ENCODE assay signal across 8 cellular contexts in genomic region chr20:40990542-40991120, GRCh38. TPM values are rescaled to one million over a fixed set of nuclear protein-coding genes. Genes with fewer than 3 reads are reported as not detected.
DNase-seq lines count a peak whose midpoint lies in the region; FAIRE-seq and TF ChIP-seq lines count a peak whose summit lies in the region.

No MANE protein-coding gene starts in this region.

- H3K27ac Mint-ChIP-seq in HFFc6, result peak overlapping the region; percentile 70
- peak overlapping the region; percentile 71 for H3K27ac Mint-ChIP-seq in activated naive CD4-positive, alpha-beta T cell treated with anti-CD3 and anti-CD28 coated beads, Interleukin-2, amount 10 ng/mL, durations not matched to agents 7 days and 5 days

- H3K36me3 Mint-ChIP-seq in HFFc6 (ENCODE audit: low read depth), result no peaks in the 10 kb centered on the region
- H3K36me3 Mint-ChIP-seq in activated naive CD4-positive, alpha-beta T cell treated with anti-CD3 and anti-CD28 coated beads, Interleukin-2, amount 10 ng/mL, durations not matched to agents 7 days and 5 days, result no peaks in the 10 kb centered on the region

- H4K8ac ChIP-seq in trophoblast cell (ENCODE audit: low read depth, low read length), result peak overlapping the region; percentile 70

- H4K12ac ChIP-seq in trophoblast cell (ENCODE audit: low read depth, low read length), result no peak overlapping the region

- H3K4me3 Mint-ChIP-seq in HFFc6, result peak overlapping the region; percentile 2; the same call in 1 of the 2 replicates
- no peak overlapping the region for H3K4me3 Mint-ChIP-seq in activated naive CD4-positive, alpha-beta T cell treated with anti-CD3 and anti-CD28 coated beads, Interleukin-2, amount 10 ng/mL, durations not matched to agents 7 days and 5 days

- DNase-seq in GM03348 (ENCODE audit: low spot score) (peak; percentile 93), HFFc6 (peak; percentile 91), NCI-H1048 (lab: John Stamatoyannopoulos, UW) (peak; percentile 3), SK-N-DZ (ENCODE audit: low spot score) (peak; percentile 87), glomerular endothelial cell (ENCODE audit: extremely low read depth, low read depth, low spot score) (peak; percentile 75), trophoblast cell (peak; percentile 88 to 91), urothelium cell line (ENCODE audit: low spot score) (peak; percentile 88)
- peak; percentile 80 for DNase-seq in activated naive CD4-positive, alpha-beta T cell treated with anti-CD3 and anti-CD28 coated beads, Interleukin-2, amount 10 ng/mL, durations not matched to agents 7 days and 5 days

- peak overlapping the region; percentile 77 for H2AFZ ChIP-seq in trophoblast cell (ENCODE audit: insufficient read depth, low read length, poor library complexity)

- H3K4me2 ChIP-seq in trophoblast cell (ENCODE audit: low read length), result no peak overlapping the region

- H2BK120ac ChIP-seq in trophoblast cell (ENCODE audit: insufficient read depth, low read length, poor library complexity), result peak overlapping the region; percentile 51

- peak; percentile 87 for TF ChIP-seq CTCF in HFFc6 (IDR thresholded peaks at IDR 0.05)

- H2AK5ac ChIP-seq in trophoblast cell (ENCODE audit: low read length), result no peak overlapping the region

- no peak overlapping the region for H3K27ac ChIP-seq in trophoblast cell (ENCODE audit: low read depth, low read length)

- FAIRE-seq in urothelium cell line (lab: Jason Lieb, UNC), result no peak

- peaks cover 4% of the 10 kb centered on the region for H3K79me1 ChIP-seq in trophoblast cell (ENCODE audit: low read length)

- H3K23ac ChIP-seq in trophoblast cell (ENCODE audit: low read length), result no peak overlapping the region

- no peak overlapping the region for H3K4ac ChIP-seq in trophoblast cell (ENCODE audit: low read depth, low read length)

- peak overlapping the region; percentile 38 for H3K14ac ChIP-seq in trophoblast cell (ENCODE audit: low read length)

- no peaks in the 10 kb centered on the region for H3K27me3 ChIP-seq in trophoblast cell (ENCODE audit: insufficient read depth, low read length)

- no peak overlapping the region for H3K4me3 ChIP-seq in trophoblast cell (ENCODE audit: low read depth, low read length)

- peak overlapping the region; percentile 3 for H2BK5ac ChIP-seq in trophoblast cell (ENCODE audit: low read depth, low read length, poor library complexity)

- CTCF ChIA-PET in activated naive CD4-positive, alpha-beta T cell treated with anti-CD3 and anti-CD28 coated beads, Interleukin-2, amount 10 ng/mL, durations not matched to agents 7 days and 5 days (lab: Charles Lee), result interaction anchor here (0.6 to 9.5 kb wide), 43 partner anchors 9 to 349 kb away, joined by 3 to 234 read pairs (median 5); partner anchors contain the start of gene TOP1

- peaks cover 33% of the 10 kb centered on the region for H3K4me1 Mint-ChIP-seq in HFFc6 (ENCODE audit: low read depth)
- H3K4me1 Mint-ChIP-seq in activated naive CD4-positive, alpha-beta T cell treated with anti-CD3 and anti-CD28 coated beads, Interleukin-2, amount 10 ng/mL, durations not matched to agents 7 days and 5 days, result peaks cover 42% of the 10 kb centered on the region

- H3K4me1 ChIP-seq in trophoblast cell (ENCODE audit: control insufficient read depth in 1 of 2, insufficient read depth in 2 of 2, low read length in 2 of 2), result peaks cover 0 to 2% of the 10 kb centered on the region in 2 experiments

- no CpG with 5 or more reads among the region's 10 CpGs for WGBS in trophoblast cell (ENCODE audit: extremely low coverage, insufficient coverage, insufficient read length)

- H3K9me3 ChIP-seq in trophoblast cell (ENCODE audit: insufficient read depth, low read depth, low read length), result no peaks in the 10 kb centered on the region

- H3K9ac ChIP-seq in trophoblast cell (ENCODE audit: low read length), result no peak overlapping the region

- peak overlapping the region; percentile 54 for H2BK12ac ChIP-seq in trophoblast cell (ENCODE audit: low read length)

- no peaks in the 10 kb centered on the region for H3K79me2 ChIP-seq in trophoblast cell (ENCODE audit: control insufficient read depth, insufficient read depth, low read length, poor library complexity)

- no peaks in the 10 kb centered on the region for H3K9me3 Mint-ChIP-seq in HFFc6
- no peaks in the 10 kb centered on the region for H3K9me3 Mint-ChIP-seq in activated naive CD4-positive, alpha-beta T cell treated with anti-CD3 and anti-CD28 coated beads, Interleukin-2, amount 10 ng/mL, durations not matched to agents 7 days and 5 days

- H3K27me3 Mint-ChIP-seq in HFFc6 (ENCODE audit: insufficient read depth), result no peaks in the 10 kb centered on the region; the same call in 1 of the 2 replicates
- H3K27me3 Mint-ChIP-seq in activated naive CD4-positive, alpha-beta T cell treated with anti-CD3 and anti-CD28 coated beads, Interleukin-2, amount 10 ng/mL, durations not matched to agents 7 days and 5 days, result peaks cover 2% of the 10 kb centered on the region

- no peaks in the 10 kb centered on the region for H3K36me3 ChIP-seq in trophoblast cell (ENCODE audit: control insufficient read depth in 1 of 2, insufficient read depth in 2 of 2, low read length in 2 of 2)

- peak overlapping the region; percentile 41 for H4K91ac ChIP-seq in trophoblast cell (ENCODE audit: low read depth, low read length)

- H3K18ac ChIP-seq in trophoblast cell (ENCODE audit: low read length), result peak overlapping the region; percentile 41

RNA-seq across cellular contexts. Expression of gene TOP1, which starts 38.0 kb away (rescaled TPM):
- total RNA-seq in HFFc6 (2021; fragmentation: NEBNext Ultra II Directional; extraction: Animal tissue kit (Norgen Biotek cat#: 25700)), result 10 to 100 TPM; 62.1 to 77.0 (median 73.0) TPM
- polyA plus RNA-seq in SK-N-DZ (2014; cell fraction: cytosol; rRNA removed), result 27.6 and 27.7 TPM in 2 replicates
- 27.3 and 45.7 TPM in 2 replicates for polyA plus RNA-seq in SK-N-DZ (2014; cell fraction: nucleus; rRNA removed)
- total RNA-seq in glomerular endothelial cell, result 37.9 and 42.1 TPM in 2 replicates
- polyA plus RNA-seq in trophoblast cell (2013), result 225 and 236 TPM in 2 replicates

Comparison
In these comparisons a context has a peak if more than half of its experiments do, and no peak if none do; other contexts are left out.
1. DNase-seq: peak in every context shown above with its lines; median percentile 93 in GM03348; 91 in HFFc6; 90 in trophoblast cell; 88 in urothelium cell line; 87 in SK-N-DZ; 80 in activated naive CD4-positive, alpha-beta T cell treated with anti-CD3 and anti-CD28 coated beads, Interleukin-2, amount 10 ng/mL, durations not matched to agents 7 days and 5 days; 75 in glomerular endothelial cell; 3 in NCI-H1048.